12 cellular contexts compared by ENCODE assay signal in the genomic region with DNA sequence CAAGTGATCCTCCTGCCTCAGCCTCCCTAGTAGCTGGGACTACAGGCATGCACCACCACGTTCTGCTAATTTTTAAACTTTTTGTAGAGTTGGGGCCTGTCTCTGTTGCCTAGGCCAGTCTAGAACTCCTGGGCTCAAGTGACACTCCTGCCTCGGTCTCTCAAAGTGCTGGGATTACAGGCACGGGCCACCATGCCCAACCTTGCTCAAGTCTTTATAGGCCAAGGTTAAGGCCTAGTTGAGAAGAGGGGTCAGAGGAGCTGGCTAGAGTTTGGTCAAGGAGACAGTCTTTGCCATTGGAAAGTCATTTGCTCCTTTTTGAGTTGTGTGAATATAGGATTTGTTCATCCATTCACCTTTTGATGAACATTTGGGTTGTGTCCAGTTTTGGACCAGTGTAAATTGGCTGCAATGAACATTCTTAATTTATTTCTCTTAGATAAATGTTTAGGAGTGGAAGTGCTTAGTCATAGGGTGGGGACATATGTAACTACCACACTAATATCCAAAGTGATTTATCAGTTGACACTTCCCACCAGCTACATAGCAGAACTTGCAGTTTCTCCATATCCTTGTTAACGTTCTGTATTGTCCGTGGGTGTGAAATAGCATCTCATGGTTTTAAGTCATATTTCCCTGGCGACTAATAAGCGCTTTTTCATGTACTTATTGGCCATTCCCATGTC. TPM values are rescaled to one million over a fixed set of nuclear protein-coding genes. Genes with fewer than 3 reads are reported as not detected.
DNase-seq lines count a peak whose midpoint lies in the region; ATAC-seq, FAIRE-seq and TF ChIP-seq lines count a peak whose summit lies in the region.
"Had no signal": no experiment of that assay in that cellular context is flagged by ENCODE, and none has a peak within 500 bp of the region (broad histone marks: within the 10 kb centered on the region; RNA-seq: fewer than 3 reads in every experiment).

No MANE protein-coding gene starts in this region.

- H3K27ac ChIP-seq in A549: peak overlapping the region; percentile 32 to 35; a peak in 4 of 6 replicates
- H3K27ac ChIP-seq: uterus had no signal

- peaks cover 45% of the 10 kb centered on the region for H3K4me1 ChIP-seq in A549
- H3K4me1 ChIP-seq: uterus had no signal

- no peak for FAIRE-seq in A549 (lab: Jason Lieb, UNC)

- POLR2A ChIA-PET in A549 (lab: Yijun Ruan, JAX): no interaction called here

- no peak for ATAC-seq in A549
- ATAC-seq in HG03097 (IDR thresholded peaks at IDR 0.05; ENCODE audit: low FRiP score, unreplicated experiment): no peak
- no peak for ATAC-seq in esophagus mucosa
- no peak for ATAC-seq in HG03432 (IDR thresholded peaks at IDR 0.05; ENCODE audit: unreplicated experiment)
- ATAC-seq in HG02938 (IDR thresholded peaks at IDR 0.05; ENCODE audit: unreplicated experiment): no peak

- no peak for TF ChIP-seq EP300 in A549 (IDR thresholded peaks at IDR 0.05)

- peak in 1 of 2 experiments; percentile 35 for DNase-seq in A549 (ENCODE audit: low read depth in 1 of 2, low spot score in 1 of 2)
- peak; percentile 37 for DNase-seq in GM12865 (ENCODE audit: low read depth)
- DNase-seq in OCI-M1 (lab: John Stamatoyannopoulos, UW): peak; percentile 54
- peak; percentile 81 to 84 for DNase-seq in erythroblast (lab: John Stamatoyannopoulos, UW)
- DNase-seq: activated CD4-positive, CD25-positive, alpha-beta regulatory T cell; aorta; NCI-H1694 treated with DMSO at 0.1 percent for 48 hours; uterus had no signal

- H3K4me2 ChIP-seq in A549: no peak overlapping the region

- no peak for TF ChIP-seq POLR2A in A549 (IDR thresholded peaks at IDR 0.05; ENCODE audit: low read length)
- TF ChIP-seq POLR2A in erythroblast (IDR thresholded peaks at IDR 0.05; ENCODE audit: low read length): no peak

- CTCF ChIA-PET in A549 (lab: Yijun Ruan, JAX): interaction anchor here (0.7 kb wide), 1 partner anchor 322 kb away, joined by 3 read pairs; no protein-coding TSS in a partner anchor

- TF ChIP-seq CTCF in A549 (IDR thresholded peaks at IDR 0.05) (no peak), GM12865 (IDR thresholded peaks at IDR 0.05; ENCODE audit: insufficient read depth, low read depth, low read length, missing control alignments) (no peak)

- TF ChIP-seq RAD21 in A549 (conservative IDR thresholded peaks at IDR 0.05 in 1 of 2, IDR thresholded peaks at IDR 0.05 in 1 of 2): no peak

- H3K4me3 ChIP-seq in A549 (no peak overlapping the region), GM12865 (ENCODE audit: low read depth, low read length) (no peak overlapping the region)
- H3K4me3 ChIP-seq: uterus had no signal

- no peaks in the 10 kb centered on the region for H3K9me3 ChIP-seq in A549
- H3K9me3 ChIP-seq: uterus had no signal

- whole genome bisulfite sequencing in A549 (ENCODE audit: missing lambda C conversion rate): 76% methylated on average over 7 of the region's 7 CpGs

TF ChIP-seq in A549, 52 proteins besides CTCF, POLR2A, EP300 and RAD21:
- TF ChIP-seq ZSCAN20 (CRISPR knock-in tag; IDR thresholded peaks at IDR 0.05): no peak
- peak; percentile 14 for TF ChIP-seq MAFK (IDR thresholded peaks at IDR 0.05; ENCODE audit: partially characterized antibody)
- TF ChIP-seq ZNF302 (CRISPR knock-in tag; IDR thresholded peaks at IDR 0.05): no peak
- TF ChIP-seq FOSL2 (IDR thresholded peaks at IDR 0.05): no peak
- peak; percentile 40; the same call in 1 of the 2 replicates for TF ChIP-seq FOSL2 (CRISPR knock-in tag; IDR thresholded peaks at IDR 0.05)
- TF ChIP-seq JUN (IDR thresholded peaks at IDR 0.05): no peak

RNA-seq across cellular contexts. Expression of a gene that starts 30.7 kb away (rescaled TPM):
- polyA plus RNA-seq in A549 (2011; rRNA removed) (28.2 and 46.4 TPM in 2 replicates), A549 (2017; fragmentation: RNase III; extraction: RNeasy Plus Mini Kit Qiagen cat#74134 plus additional on column Dnase treatment) (35.7 to 37.8 TPM (median 37.6 TPM) in 3 replicates)
- polyA plus RNA-seq in A549 (2012; cell fraction: cytosol; rRNA removed): 28.5 and 35.8 TPM in 2 replicates
- polyA plus RNA-seq in A549 (2012; cell fraction: nucleus; rRNA removed): 40.6 and 59.5 TPM in 2 replicates
- polyA minus RNA-seq in A549 (2011; rRNA and poly(A)+ RNA removed): 43.7 and 44.1 TPM in 2 replicates
- 33.0 TPM for total RNA-seq in esophagus mucosa
